In the genomic region with DNA sequence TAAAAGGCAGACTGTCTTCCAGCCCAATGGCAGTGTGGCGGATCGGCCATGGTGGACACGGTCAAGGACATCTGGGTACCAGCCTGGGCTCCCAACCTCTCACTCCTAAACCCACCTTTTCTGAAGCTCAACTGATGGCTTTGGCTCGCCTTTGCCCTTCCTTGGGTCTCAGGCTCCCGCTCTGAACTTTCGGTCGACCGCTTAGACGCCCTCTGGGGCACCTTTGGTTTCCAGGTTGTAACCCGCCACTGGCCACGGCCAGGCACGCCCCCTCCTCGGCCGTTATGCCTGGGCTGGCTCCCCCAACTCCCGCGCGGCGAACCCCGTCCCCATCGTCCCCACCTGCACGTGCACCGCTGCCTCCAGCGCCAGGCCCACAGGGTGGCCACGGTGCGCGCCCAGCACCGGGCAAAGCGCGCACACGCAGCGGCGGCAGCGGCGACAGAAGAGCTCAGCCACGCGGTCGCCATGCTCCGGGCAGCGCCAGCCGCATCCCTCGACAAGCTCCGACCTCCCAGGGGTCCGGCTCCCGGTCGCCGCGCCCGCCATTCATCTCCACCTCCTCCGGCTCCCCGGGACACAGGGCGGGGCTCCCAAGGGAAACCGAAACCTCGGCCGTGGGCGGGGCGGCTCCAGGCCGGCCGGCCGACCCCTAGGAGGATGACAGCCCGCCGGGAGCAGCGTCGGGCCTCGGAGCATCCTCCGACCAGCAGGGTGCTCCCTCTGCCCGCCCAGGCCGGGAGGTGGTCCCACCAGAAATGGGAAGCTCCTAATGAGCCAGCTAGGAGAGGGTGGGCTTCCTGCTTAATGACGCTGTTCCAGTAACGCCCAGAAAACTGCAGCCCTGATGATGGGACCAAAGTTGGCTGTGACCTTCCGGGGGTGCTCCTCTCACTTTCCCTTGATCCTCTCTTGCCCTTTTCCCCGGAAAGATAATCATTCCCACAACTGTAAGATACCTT, we compare ENCODE assay signal across 8 cellular contexts. TPM values are rescaled to one million over a fixed set of nuclear protein-coding genes. Genes with fewer than 3 reads are reported as not detected.
A peak's percentile ranks its signal among the peaks of the same experiment; 100 is the strongest.
DNase-seq lines count a peak whose midpoint lies in the region; ATAC-seq and TF ChIP-seq lines count a peak whose summit lies in the region.

Gene TRIM14 (minus strand): TSS at position 583 of the 962 bp plus-strand sequence. CDS start 34 bp downstream, at position 549.

- CTCF ChIA-PET in AG04450 (lab: Charles Lee): interaction anchor here (0.9 to 1.7 kb wide), 9 partner anchors 18 to 657 kb away, joined by 3 to 5 read pairs (median 3); no protein-coding TSS in a partner anchor

- H3K36me3 ChIP-seq in esophagus (ENCODE audit: control insufficient read depth in 2 of 2, insufficient read depth in 2 of 2, low read length in 1 of 2) (no peaks in the 10 kb centered on the region), stomach smooth muscle (ENCODE audit: control insufficient read depth in 2 of 2, insufficient read depth in 2 of 2, low read length in 2 of 2) (no peaks in the 10 kb centered on the region)

- DNase-seq in AG04450 (ENCODE audit: low read depth, low spot score): peak; percentile 3
- peak; percentile 17 for DNase-seq in NCI-H774 (lab: John Stamatoyannopoulos, UW)
- peak; percentile 60 for DNase-seq in activated CD8-positive, alpha-beta memory T cell treated with anti-CD3 and anti-CD28 coated beads, Interleukin-2, amount 50 U/mL, for 4 hours
- DNase-seq in myocyte (ENCODE audit: low read depth): peak; percentile 49

- H3K4me3 ChIP-seq in AG04450 (ENCODE audit: low read depth, low read length) (peak within 1 kb of the TSS; percentile 72), esophagus (ENCODE audit: low read depth in 1 of 2, low read length in 2 of 2) (peak within 1 kb of the TSS; percentile 78 to 86), stomach smooth muscle (ENCODE audit: low read length in 2 of 2) (peak within 1 kb of the TSS; percentile 71 to 83)

- peak; percentile 40 for TF ChIP-seq CTCF in AG04450 (IDR thresholded peaks at IDR 0.05; ENCODE audit: low read depth, low read length)

- H3K9me3 ChIP-seq in AG04450 (ENCODE audit: control insufficient read depth, insufficient read depth, low read length): no peaks in the 10 kb centered on the region
- no peaks in the 10 kb centered on the region for H3K9me3 ChIP-seq in esophagus (ENCODE audit: control insufficient read depth in 2 of 2, insufficient read depth in 1 of 2, low read depth in 1 of 2, low read length in 1 of 2)
- no peaks in the 10 kb centered on the region for H3K9me3 ChIP-seq in stomach smooth muscle (ENCODE audit: control insufficient read depth in 2 of 2, low read length in 2 of 2)

- POLR2A ChIA-PET in AG04450 (lab: Yijun Ruan, JAX): interaction anchor here (0.9 kb wide), 1 partner anchor 12 kb away, joined by 3 read pairs; no protein-coding TSS in a partner anchor

- peak within 1 kb of the TSS; percentile 60 to 64 for H3K9ac ChIP-seq in stomach smooth muscle (ENCODE audit: low read length in 2 of 2)

- ATAC-seq in GM18868 (IDR thresholded peaks at IDR 0.05; ENCODE audit: unreplicated experiment) (peak; percentile 59), HG03108 (IDR thresholded peaks at IDR 0.05; ENCODE audit: unreplicated experiment) (peak; percentile 55)

- WGBS in esophagus, 2 donors: 4 to 5% methylated on average over 70 to 71 of the region's 71 CpGs

- H3K27me3 ChIP-seq in AG04450 (ENCODE audit: control insufficient read depth, insufficient read depth, low read length) (no peaks in the 10 kb centered on the region), esophagus (ENCODE audit: control insufficient read depth in 1 of 2, insufficient read depth in 2 of 2, low read length in 2 of 2) (no peaks in the 10 kb centered on the region), stomach smooth muscle (ENCODE audit: control insufficient read depth in 1 of 2, insufficient read depth in 2 of 2, low read length in 2 of 2) (no peaks in the 10 kb centered on the region)

- peaks cover 3 to 11% of the 10 kb centered on the region in 2 donors for H3K4me1 ChIP-seq in esophagus (ENCODE audit: control insufficient read depth in 2 of 2, insufficient read depth in 2 of 2, low read length in 1 of 2)
- peaks cover 12% of the 10 kb centered on the region for H3K4me1 ChIP-seq in stomach smooth muscle (ENCODE audit: control insufficient read depth, insufficient read depth, low read length)

- H3K27ac ChIP-seq in AG04450 (ENCODE audit: low read depth, low read length) (no peak within 1 kb of the TSS), esophagus (ENCODE audit: low read depth in 2 of 2, low read length in 1 of 2) (peak within 1 kb of the TSS; percentile 87 to 94), stomach smooth muscle (ENCODE audit: low read length) (no peak within 1 kb of the TSS)

RNA-seq across cellular contexts. Expression of gene TRIM14, which starts in this region (rescaled TPM):
- 8.3 and 8.5 TPM in 2 replicates for polyA plus RNA-seq in AG04450 (2011; rRNA removed)
- 5.9 and 6.5 TPM in 2 replicates for polyA minus RNA-seq in AG04450 (2011; rRNA and poly(A)+ RNA removed)
- 10 to 100 TPM in 1 of 2 donors, 1 to 10 TPM in 1; 9.3 to 12.2 TPM for polyA plus RNA-seq in esophagus
- total RNA-seq in myocyte: 4.6 and 5.3 TPM in 2 replicates
- polyA plus RNA-seq in myocyte (2012): 2.7 TPM

Comparison
In these comparisons a context has a peak if more than half of its experiments do, and no peak if none do; other contexts are left out.
1. DNase-seq: peak in every context shown above with its lines; median percentile 60 in activated CD8-positive, alpha-beta memory T cell treated with anti-CD3 and anti-CD28 coated beads, Interleukin-2, amount 50 U/mL, for 4 hours; 49 in myocyte; 17 in NCI-H774; 3 in AG04450.
2. H3K27ac ChIP-seq: peak in esophagus (2 of 2); none in AG04450 (single experiment) and stomach smooth muscle (single experiment).
3. Peak in every context shown above with its lines, with median percentiles within 50 percentile points of each other: H3K4me3 ChIP-seq.